In the genomic region with DNA sequence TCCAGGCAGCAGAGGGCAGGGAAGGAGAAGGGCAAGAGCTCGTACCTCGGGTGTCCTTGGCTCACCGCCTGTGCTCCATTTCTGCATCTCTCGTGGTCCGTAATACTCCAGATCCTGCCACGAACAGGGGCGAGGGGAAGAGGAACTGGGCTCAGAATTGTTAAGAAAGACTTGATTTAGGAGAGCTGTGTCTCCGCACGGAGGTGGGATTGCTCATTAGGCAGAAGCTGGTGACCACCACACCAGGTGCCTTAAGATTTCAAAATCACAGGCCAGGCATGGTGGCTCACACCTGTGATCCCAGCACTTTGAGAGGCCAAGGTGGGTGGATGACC, we compare ENCODE assay signal across 22 cellular contexts. TPM values are rescaled to one million over a fixed set of nuclear protein-coding genes. Genes with fewer than 3 reads are reported as not detected.
DNase-seq lines count a peak whose midpoint lies in the region; ATAC-seq and TF ChIP-seq lines count a peak whose summit lies in the region.
"Had no signal": no experiment of that assay in that cellular context is flagged by ENCODE, and none has a peak within 500 bp of the region (broad histone marks: within the 10 kb centered on the region; RNA-seq: fewer than 3 reads in every experiment).

No MANE protein-coding gene starts in this region.

- H3K9me3 Mint-ChIP-seq in activated CD4-positive, alpha-beta T cell treated with anti-CD3 and anti-CD28 coated beads for 36 hours (ENCODE audit: low read depth) = no peaks in the 10 kb centered on the region
- no peaks in the 10 kb centered on the region for H3K9me3 Mint-ChIP-seq in CD8-positive, alpha-beta memory T cell
- H3K9me3 Mint-ChIP-seq in activated CD4-positive, alpha-beta memory T cell treated with anti-CD3 and anti-CD28 coated beads, Interleukin-2, amount 10 ng/mL, durations not matched to agents 7 days and 5 days = no peaks in the 10 kb centered on the region
- no peaks in the 10 kb centered on the region for H3K9me3 Mint-ChIP-seq in naive thymus-derived CD4-positive, alpha-beta T cell
- H3K9me3 Mint-ChIP-seq: nephron had no signal

- H3K27me3 Mint-ChIP-seq in activated CD4-positive, alpha-beta T cell treated with anti-CD3 and anti-CD28 coated beads for 36 hours = no peaks in the 10 kb centered on the region
- H3K27me3 Mint-ChIP-seq in CD8-positive, alpha-beta memory T cell = no peaks in the 10 kb centered on the region
- peaks cover 3% of the 10 kb centered on the region for H3K27me3 Mint-ChIP-seq in activated CD4-positive, alpha-beta memory T cell treated with anti-CD3 and anti-CD28 coated beads, Interleukin-2, amount 10 ng/mL, durations not matched to agents 7 days and 5 days
- H3K27me3 Mint-ChIP-seq in naive thymus-derived CD4-positive, alpha-beta T cell = peaks cover 0 to 4% (median 0%) of the 10 kb centered on the region in 5 donors

- POLR2A ChIA-PET in activated CD4-positive, alpha-beta T cell treated with anti-CD3 and anti-CD28 coated beads for 36 hours (lab: Charles Lee) = no interaction called here
- POLR2A ChIA-PET in CD8-positive, alpha-beta memory T cell (lab: Charles Lee) = no interaction called here
- POLR2A ChIA-PET in activated CD4-positive, alpha-beta memory T cell treated with anti-CD3 and anti-CD28 coated beads, Interleukin-2, amount 10 ng/mL, durations not matched to agents 7 days and 5 days (lab: Charles Lee) = no interaction called here
- POLR2A ChIA-PET in naive thymus-derived CD4-positive, alpha-beta T cell (lab: Charles Lee) = no interaction called here

- no peaks in the 10 kb centered on the region for H3K36me3 ChIP-seq in CD8-positive, alpha-beta memory T cell (ENCODE audit: insufficient read depth, low read length)
- no peaks in the 10 kb centered on the region for H3K36me3 ChIP-seq in naive thymus-derived CD4-positive, alpha-beta T cell (ENCODE audit: control insufficient read depth in 2 of 3, insufficient read depth in 3 of 3, low read length in 3 of 3)
- H3K36me3 ChIP-seq: prostate gland, stomach, upper lobe of left lung had no signal

- H3K27me3 ChIP-seq in CD8-positive, alpha-beta memory T cell (ENCODE audit: insufficient read depth, low read length, poor library complexity, severe bottlenecking) = no peaks in the 10 kb centered on the region
- H3K27me3 ChIP-seq in naive thymus-derived CD4-positive, alpha-beta T cell (ENCODE audit: control insufficient read depth in 2 of 2, insufficient read depth in 2 of 2, low read length in 2 of 2) = no peaks in the 10 kb centered on the region
- H3K27me3 ChIP-seq: stomach, upper lobe of left lung had no signal

- H3K4me1 ChIP-seq in CD8-positive, alpha-beta memory T cell (ENCODE audit: insufficient read depth, low read length) = peaks cover 8% of the 10 kb centered on the region
- H3K4me1 ChIP-seq in naive thymus-derived CD4-positive, alpha-beta T cell (ENCODE audit: control insufficient read depth in 2 of 2, insufficient read depth in 2 of 2, low read length in 2 of 2) = no peaks in the 10 kb centered on the region
- H3K4me1 ChIP-seq: prostate gland, upper lobe of left lung had no signal

- CTCF ChIA-PET in activated CD4-positive, alpha-beta T cell treated with anti-CD3 and anti-CD28 coated beads for 36 hours (lab: Charles Lee) = no interaction called here
- CTCF ChIA-PET in CD8-positive, alpha-beta memory T cell (lab: Charles Lee) = no interaction called here
- CTCF ChIA-PET in activated CD4-positive, alpha-beta memory T cell treated with anti-CD3 and anti-CD28 coated beads, Interleukin-2, amount 10 ng/mL, durations not matched to agents 7 days and 5 days (lab: Charles Lee) = no interaction called here
- CTCF ChIA-PET in naive thymus-derived CD4-positive, alpha-beta T cell (lab: Charles Lee) = no interaction called here

- no peak overlapping the region for H3K4me3 Mint-ChIP-seq in activated CD4-positive, alpha-beta T cell treated with anti-CD3 and anti-CD28 coated beads for 36 hours
- H3K4me3 Mint-ChIP-seq in CD8-positive, alpha-beta memory T cell = no peak overlapping the region
- H3K4me3 Mint-ChIP-seq in activated CD4-positive, alpha-beta memory T cell treated with anti-CD3 and anti-CD28 coated beads, Interleukin-2, amount 10 ng/mL, durations not matched to agents 7 days and 5 days = no peak overlapping the region
- H3K4me3 Mint-ChIP-seq in naive thymus-derived CD4-positive, alpha-beta T cell = peak overlapping the region in 4 of 10 donors; percentile 61 to 77 (median 73)
- H3K4me3 Mint-ChIP-seq: nephron had no signal

- DNase-seq in activated CD4-positive, alpha-beta T cell treated with anti-CD3 and anti-CD28 coated beads for 36 hours = no peak
- DNase-seq in activated CD4-positive, alpha-beta T cell treated with anti-CD3 and anti-CD28 coated beads, Interleukin-2, amount 50 U/mL, for 4 hours = no peak
- DNase-seq in CD8-positive, alpha-beta memory T cell = no peak
- DNase-seq in activated CD4-positive, alpha-beta memory T cell treated with anti-CD3 and anti-CD28 coated beads, Interleukin-2, amount 10 ng/mL, durations not matched to agents 7 days and 5 days = no peak
- DNase-seq in naive thymus-derived CD4-positive, alpha-beta T cell = no peak
- DNase-seq in DMS153 (lab: John Stamatoyannopoulos, UW) (no peak), coronary artery (ENCODE audit: low spot score) (no peak), GM19240 (ENCODE audit: insufficient read length, low spot score) (no peak)
- DNase-seq: DMS 273 treated with DMSO at 0.1 percent for 48 hours, H7, head of caudate nucleus, left cardiac atrium, mesenchymal stem cell, NCI-H1694, NCI-H2171 treated with DMSO at 0.1 percent for 48 hours, NCI-H69, stomach, upper lobe of left lung had no signal

- peak overlapping the region; percentile 45 for H3K27ac ChIP-seq in CD8-positive, alpha-beta memory T cell (ENCODE audit: low read depth, low read length)
- no peak overlapping the region for H3K27ac ChIP-seq in naive thymus-derived CD4-positive, alpha-beta T cell (ENCODE audit: low read depth, low read length)
- no peak overlapping the region for H3K27ac ChIP-seq in coronary artery
- H3K27ac ChIP-seq: prostate gland, skin epidermis, stomach, upper lobe of left lung had no signal

- intact Hi-C loops in activated CD4-positive, alpha-beta T cell treated with anti-CD3 and anti-CD28 coated beads for 36 hours (cut with DNase I, micrococcal nuclease) = no loop called here
- intact Hi-C loops in naive thymus-derived CD4-positive, alpha-beta T cell (cut with micrococcal nuclease) = loop anchor here in 1 of 2 donors (10.0 kb wide), 1 partner anchor 352 kb away; no protein-coding TSS in a partner anchor

- no peak overlapping the region for H3K4me3 ChIP-seq in CD8-positive, alpha-beta memory T cell (ENCODE audit: low read length)
- no peak overlapping the region for H3K4me3 ChIP-seq in naive thymus-derived CD4-positive, alpha-beta T cell (ENCODE audit: low read length)
- H3K4me3 ChIP-seq in coronary artery = no peak overlapping the region
- H3K4me3 ChIP-seq: prostate gland, skin epidermis, stomach, upper lobe of left lung had no signal

- peaks cover 4% of the 10 kb centered on the region for H3K4me1 Mint-ChIP-seq in activated CD4-positive, alpha-beta T cell treated with anti-CD3 and anti-CD28 coated beads for 36 hours
- H3K4me1 Mint-ChIP-seq in CD8-positive, alpha-beta memory T cell = peaks cover 0 to 2% (median 0%) of the 10 kb centered on the region in 3 donors
- peaks cover 39% of the 10 kb centered on the region for H3K4me1 Mint-ChIP-seq in activated CD4-positive, alpha-beta memory T cell treated with anti-CD3 and anti-CD28 coated beads, Interleukin-2, amount 10 ng/mL, durations not matched to agents 7 days and 5 days
- peaks cover 5 to 58% (median 18%) of the 10 kb centered on the region in 7 donors for H3K4me1 Mint-ChIP-seq in naive thymus-derived CD4-positive, alpha-beta T cell
- H3K4me1 Mint-ChIP-seq: nephron had no signal

- no peaks in the 10 kb centered on the region for H3K9me3 ChIP-seq in CD8-positive, alpha-beta memory T cell (ENCODE audit: low read length)
- H3K9me3 ChIP-seq in naive thymus-derived CD4-positive, alpha-beta T cell (ENCODE audit: control insufficient read depth in 2 of 3, low read length in 3 of 3) = no peaks in the 10 kb centered on the region
- H3K9me3 ChIP-seq: prostate gland, stomach, upper lobe of left lung had no signal

- peak overlapping the region; percentile 51 for H3K27ac Mint-ChIP-seq in activated CD4-positive, alpha-beta T cell treated with anti-CD3 and anti-CD28 coated beads for 36 hours
- H3K27ac Mint-ChIP-seq in CD8-positive, alpha-beta memory T cell = peak overlapping the region in 1 of 8 donors; percentile 29
- peak overlapping the region; percentile 71 for H3K27ac Mint-ChIP-seq in activated CD4-positive, alpha-beta memory T cell treated with anti-CD3 and anti-CD28 coated beads, Interleukin-2, amount 10 ng/mL, durations not matched to agents 7 days and 5 days
- peak overlapping the region in 5 of 9 donors; percentile 33 to 92 (median 78) for H3K27ac Mint-ChIP-seq in naive thymus-derived CD4-positive, alpha-beta T cell
- H3K27ac Mint-ChIP-seq: nephron had no signal

- no peaks in the 10 kb centered on the region for H3K36me3 Mint-ChIP-seq in activated CD4-positive, alpha-beta T cell treated with anti-CD3 and anti-CD28 coated beads for 36 hours (ENCODE audit: low read depth)
- H3K36me3 Mint-ChIP-seq in CD8-positive, alpha-beta memory T cell = peaks cover 0 to 4% (median 1%) of the 10 kb centered on the region in 3 donors
- H3K36me3 Mint-ChIP-seq in activated CD4-positive, alpha-beta memory T cell treated with anti-CD3 and anti-CD28 coated beads, Interleukin-2, amount 10 ng/mL, durations not matched to agents 7 days and 5 days (ENCODE audit: low read depth) = peaks cover 6% of the 10 kb centered on the region
- peaks cover 0 to 17% (median 0%) of the 10 kb centered on the region in 5 donors for H3K36me3 Mint-ChIP-seq in naive thymus-derived CD4-positive, alpha-beta T cell

- ATAC-seq in activated CD4-positive, alpha-beta T cell treated with anti-CD3 and anti-CD28 coated beads for 36 hours = no peak
- ATAC-seq in naive thymus-derived CD4-positive, alpha-beta T cell = no peak
- ATAC-seq: left cardiac atrium had no signal

- TF ChIP-seq CTCF in coronary artery (IDR thresholded peaks at IDR 0.05) = no peak

RNA-seq across cellular contexts. Expression of a gene that starts 37.2 kb away (rescaled TPM):
- total RNA-seq in activated CD4-positive, alpha-beta T cell treated with anti-CD3 and anti-CD28 coated beads for 36 hours = 10 to 100 TPM; 84.9 to 85.1 TPM
- 10 to 100 TPM; 59.3 to 64.6 TPM for total RNA-seq in CD8-positive, alpha-beta memory T cell
- polyA plus RNA-seq in CD8-positive, alpha-beta memory T cell = 21.4 TPM
- 10 to 100 TPM; 54.2 to 55.8 TPM for total RNA-seq in activated CD4-positive, alpha-beta memory T cell treated with anti-CD3 and anti-CD28 coated beads, Interleukin-2, amount 10 ng/mL, durations not matched to agents 7 days and 5 days
- total RNA-seq in naive thymus-derived CD4-positive, alpha-beta T cell = 100 to 1,000 TPM in 1 of 5 experiments, 10 to 100 TPM in 4; 31.3 to 105 (median 73.9) TPM
- polyA plus RNA-seq in naive thymus-derived CD4-positive, alpha-beta T cell = 10 to 100 TPM; 32.6 to 39.5 TPM
- total RNA-seq: A172 had no signal
